ENCODE assay signal across 16 cellular contexts in genomic region chr10:43057231-43057711, GRCh38.
"Had no signal": no experiment of that assay in that cellular context is flagged by ENCODE, and none has a peak within 500 bp of the region (broad histone marks: within the 10 kb centered on the region; RNA-seq: fewer than 3 reads in every experiment).

No MANE protein-coding gene starts in this region.

- H3K9me3 ChIP-seq: pancreas, tibial artery had no signal

- H3K36me3 ChIP-seq: neural progenitor cell, pancreas, tibial artery had no signal

- H3K27me3 ChIP-seq: neural progenitor cell, pancreas had no signal

- DNase-seq: activated CD4-positive, alpha-beta memory T cell treated with anti-CD3 and anti-CD28 coated beads, Interleukin-2, amount 10 ng/mL, durations not matched to agents 7 days and 5 days; activated CD4-positive, CD25-positive, alpha-beta regulatory T cell treated with anti-CD3 and anti-CD28 coated beads, Interleukin-2, amount 50 U/mL, for 72 hours; anterior cingulate cortex; hypothalamus; left cardiac atrium; retina; SHP77 had no signal

- H3K36me3 Mint-ChIP-seq: activated naive CD4-positive, alpha-beta T cell treated with anti-CD3 and anti-CD28 coated beads, Interleukin-2, amount 50 U/mL, for 24 hours; memory B cell; neural progenitor cell; stimulated activated memory B cell treated with anti-CD40 and anti-IgM and Interleukin-4, amounts not matched to agents 10 μg/mL and 1 μg/mL and 100 μg/mL, for 72 hours had no signal

- H3K4me3 Mint-ChIP-seq: activated CD4-positive, alpha-beta memory T cell treated with anti-CD3 and anti-CD28 coated beads, Interleukin-2, amount 10 ng/mL, durations not matched to agents 7 days and 5 days; activated naive CD4-positive, alpha-beta T cell treated with anti-CD3 and anti-CD28 coated beads, Interleukin-2, amount 50 U/mL, for 24 hours; activated T-helper 1 cell treated with anti-CD3 and anti-CD28 coated beads, Interleukin-12 subunit alpha, Interleukin-12 subunit beta, Interleukin-2, Interleukin-4 antibody, amounts not matched to agents 30 ng/mL and 10 ng/mL and 1 ng/mL, durations not matched to agents 14 hours and 24 hours and 36 hours; memory B cell; neural progenitor cell; stimulated activated memory B cell treated with anti-CD40 and anti-IgM and Interleukin-4, amounts not matched to agents 10 μg/mL and 1 μg/mL and 100 μg/mL, for 72 hours had no signal

- H3K4me1 Mint-ChIP-seq: activated CD4-positive, alpha-beta memory T cell treated with anti-CD3 and anti-CD28 coated beads, Interleukin-2, amount 10 ng/mL, durations not matched to agents 7 days and 5 days; activated naive CD4-positive, alpha-beta T cell treated with anti-CD3 and anti-CD28 coated beads, Interleukin-2, amount 50 U/mL, for 24 hours; stimulated activated memory B cell treated with anti-CD40 and anti-IgM and Interleukin-4, amounts not matched to agents 10 μg/mL and 1 μg/mL and 100 μg/mL, for 72 hours had no signal

- H3K27ac Mint-ChIP-seq: activated CD4-positive, alpha-beta memory T cell treated with anti-CD3 and anti-CD28 coated beads, Interleukin-2, amount 10 ng/mL, durations not matched to agents 7 days and 5 days; activated T-helper 1 cell treated with anti-CD3 and anti-CD28 coated beads, Interleukin-12 subunit alpha, Interleukin-12 subunit beta, Interleukin-2, Interleukin-4 antibody, amounts not matched to agents 30 ng/mL and 10 ng/mL and 1 ng/mL, durations not matched to agents 14 hours and 24 hours and 36 hours; memory B cell; neural progenitor cell; stimulated activated memory B cell treated with anti-CD40 and anti-IgM and Interleukin-4, amounts not matched to agents 10 μg/mL and 1 μg/mL and 100 μg/mL, for 72 hours had no signal

- H3K4me3 ChIP-seq: neural progenitor cell, pancreas, smooth muscle cell, tibial artery had no signal

- H3K4me1 ChIP-seq: neural progenitor cell, pancreas, tibial artery had no signal

- ATAC-seq: esophagus mucosa, left cardiac atrium, pancreas had no signal
